17 cellular contexts compared by ENCODE assay signal in genomic region chr21:37292946-37293345, GRCh38. TPM values are rescaled to one million over a fixed set of nuclear protein-coding genes. Genes with fewer than 3 reads are reported as not detected.
DNase-seq lines count a peak whose midpoint lies in the region; ATAC-seq and TF ChIP-seq lines count a peak whose summit lies in the region.
"Had no signal": no experiment of that assay in that cellular context is flagged by ENCODE, and none has a peak within 500 bp of the region (broad histone marks: within the 10 kb centered on the region; RNA-seq: fewer than 3 reads in every experiment).

No MANE protein-coding gene starts in this region.

- no peak for ATAC-seq in GM21526 (IDR thresholded peaks at IDR 0.05; ENCODE audit: low FRiP score, unreplicated experiment)
- ATAC-seq: K562 had no signal

- 29 to 38% (median 35%) methylated on average over 3 of the region's 3 CpGs for WGBS in adrenal gland, 4 donors
- WGBS in ovary, 3 donors, result 24 to 30% (median 25%) methylated on average over 3 of the region's 3 CpGs

- intact Hi-C loops in adrenal gland (cut with DNase I) (no loop called here), ovary (cut with DNase I) (no loop called here)

- no peak for TF ChIP-seq EP300 in ovary (IDR thresholded peaks at IDR 0.05)

- H3K27me3 ChIP-seq in adrenal gland, result no peaks in the 10 kb centered on the region
- H3K27me3 ChIP-seq in ovary, result no peaks in the 10 kb centered on the region

- no peaks in the 10 kb centered on the region for H3K36me3 ChIP-seq in adrenal gland (replicated peaks in 1 of 2)
- H3K36me3 ChIP-seq in ovary, result no peaks in the 10 kb centered on the region

- no peaks in the 10 kb centered on the region for H3K9me3 ChIP-seq in adrenal gland (replicated peaks in 1 of 3)
- no peaks in the 10 kb centered on the region for H3K9me3 ChIP-seq in ovary
- H3K9me3 ChIP-seq: Caco-2 had no signal

- TF ChIP-seq POLR2A in adrenal gland (IDR thresholded peaks at IDR 0.05) (no peak), ovary (IDR thresholded peaks at IDR 0.05) (no peak)

- H3K4me3 ChIP-seq in adrenal gland (no peak overlapping the region), fibroblast of mammary gland (ENCODE audit: control insufficient read depth, low read depth, low read length) (no peak overlapping the region), ovary (no peak overlapping the region)
- H3K4me3 ChIP-seq: K562, PC-9 had no signal

- H3K27ac ChIP-seq in adrenal gland (no peak overlapping the region), ovary (peak overlapping the region in 1 of 2 donors; percentile 9)
- H3K27ac ChIP-seq: PC-9 had no signal

- TF ChIP-seq CTCF in adrenal gland (IDR thresholded peaks at IDR 0.05) (no peak), fibroblast of mammary gland (conservative IDR thresholded peaks at IDR 0.05; ENCODE audit: control insufficient read depth, insufficient read depth, low read depth, low read length) (no peak), ovary (IDR thresholded peaks at IDR 0.05) (no peak)

- peak; percentile 9 for DNase-seq in M059J (ENCODE audit: low read depth)
- peak in 6 of 7 donors; percentile 39 to 73 (median 58) for DNase-seq in adrenal gland
- peak; percentile 11 for DNase-seq in fibroblast of mammary gland (ENCODE audit: low read depth)
- peak in 3 of 5 donors; percentile 19 to 44 (median 43) for DNase-seq in ovary
- DNase-seq in activated effector memory CD4-positive, alpha-beta T cell treated with Interleukin-2 at 50 U/mL for 16 hours, result no peak
- no peak for DNase-seq in T-helper 1 cell
- DNase-seq: ACHN, Caco-2, DMS153, EL, H9, NCI-H1436 treated with DMSO at 0.1 percent for 48 hours, NCI-H2029 treated with DMSO at 0.1 percent for 48 hours, NCI-H748 treated with DMSO at 0.1 percent for 48 hours, PC-9 had no signal

- H3K4me1 ChIP-seq in adrenal gland (replicated peaks in 1 of 2) (peaks cover 0 to 9% of the 10 kb centered on the region in 2 donors), ovary (ENCODE audit: insufficient read depth) (no peaks in the 10 kb centered on the region)
- H3K4me1 ChIP-seq: Caco-2 had no signal

RNA-seq across cellular contexts. Expression of gene VPS26C, which starts 25.8 kb away (rescaled TPM):
- total RNA-seq in M059J (2014; rRNA removed; shearing (Covaris generic)), result 83.7 and 130 TPM in 2 replicates
- total RNA-seq in adrenal gland (10 to 100 TPM; 52.5 to 94.8 (median 66.3) TPM), ovary (10 to 100 TPM; 23.8 to 38.4 (median 33.9) TPM)
- polyA plus RNA-seq in adrenal gland (10 to 100 TPM; 14.3 to 50.6 (median 22.6) TPM), ovary (10 to 100 TPM; 16.3 to 47.7 TPM)

Comparison
In these comparisons a context has a peak if more than half of its experiments do, and no peak if none do; other contexts are left out.
1. DNase-seq: peak in M059J (single experiment), adrenal gland (6 of 7), fibroblast of mammary gland (single experiment) and ovary (3 of 5); none in activated effector memory CD4-positive, alpha-beta T cell treated with Interleukin-2 at 50 U/mL for 16 hours (single experiment) and T-helper 1 cell (0 of 5).